10 cellular contexts compared by ENCODE assay signal in genomic region chr12:9378430-9378835, GRCh38.
DNase-seq lines count a peak whose midpoint lies in the region; ATAC-seq and TF ChIP-seq lines count a peak whose summit lies in the region.
"Had no signal": no experiment of that assay in that cellular context is flagged by ENCODE, and none has a peak within 500 bp of the region (broad histone marks: within the 10 kb centered on the region; RNA-seq: fewer than 3 reads in every experiment).

No MANE protein-coding gene starts in this region.

- H3K79me2 ChIP-seq in PC-9 (ENCODE audit: low read depth) = no peaks in the 10 kb centered on the region

- peaks cover 25% of the 10 kb centered on the region; the same call in 1 of the 2 replicates for H3K27me3 ChIP-seq in PC-9 (ENCODE audit: insufficient read depth, low read depth)

- no peaks in the 10 kb centered on the region for H3K4me1 ChIP-seq in PC-9 (replicated peaks; ENCODE audit: insufficient read depth)

- no peak overlapping the region for H2AFZ ChIP-seq in PC-9

- no peaks in the 10 kb centered on the region for H3K36me3 ChIP-seq in PC-9 (ENCODE audit: low read depth)

- POLR2A ChIA-PET in PC-9 (lab: Charles Lee; ENCODE audit: unreplicated experiment) = no interaction called here

- H3K4me3 ChIP-seq in GM12864 (ENCODE audit: low read depth, low read length) = no peak overlapping the region
- no peak overlapping the region for H3K4me3 ChIP-seq in PC-9
- no peak overlapping the region for H3K4me3 ChIP-seq in fibroblast of villous mesenchyme (ENCODE audit: low read depth, low read length)
- no peak overlapping the region for H3K4me3 ChIP-seq in lower leg skin (ENCODE audit: low read depth, poor library complexity, severe bottlenecking)

- peak; percentile 52 for TF ChIP-seq CTCF in 22Rv1 (IDR thresholded peaks at IDR 0.05)
- TF ChIP-seq CTCF in GM12864 (IDR thresholded peaks at IDR 0.05; ENCODE audit: low read depth, low read length, missing control alignments) = peak; percentile 34
- peak; percentile 52; the same call in 1 of the 2 replicates for TF ChIP-seq CTCF in PC-9 (conservative IDR thresholded peaks at IDR 0.05)
- peak; percentile 36 for TF ChIP-seq CTCF in fibroblast of villous mesenchyme (IDR thresholded peaks at IDR 0.05; ENCODE audit: insufficient read depth, low read depth, low read length)
- TF ChIP-seq CTCF in lower leg skin (IDR thresholded peaks at IDR 0.05) = no peak

- H4K20me1 ChIP-seq in PC-9 (ENCODE audit: insufficient read depth) = no peaks in the 10 kb centered on the region

- BruUV-seq in PC-9 (replicated peaks; lab: Mats Ljungman, UMichigan) = no TSS peak

- H3K9me3 ChIP-seq in PC-9 (ENCODE audit: insufficient read depth, low read depth) = no peaks in the 10 kb centered on the region

- no peak for ATAC-seq in HG03025 (IDR thresholded peaks at IDR 0.05; ENCODE audit: low FRiP score, unreplicated experiment)

- H3K9me2 ChIP-seq in PC-9 (ENCODE audit: insufficient read depth) = no peaks in the 10 kb centered on the region

- intact Hi-C loops in PC-9 (cut with micrococcal nuclease; ENCODE audit: unreplicated experiment) (no loop called here), lower leg skin (cut with DNase I; ENCODE audit: low total_unique reads) (no loop called here)

- no peak overlapping the region for H3K4me2 ChIP-seq in PC-9

- TF ChIP-seq POLR2A in lower leg skin (IDR thresholded peaks at IDR 0.05) = no peak

- no peaks in the 10 kb centered on the region for H3F3A ChIP-seq in PC-9 (ENCODE audit: insufficient read depth, low read depth)

- WGBS in lower leg skin, 2 donors = 57 to 66% methylated on average over 6 of the region's 6 CpGs

- CTCF ChIA-PET in PC-9 (lab: Charles Lee) = interaction anchor here (0.6 to 0.7 kb wide), 2 partner anchors 315 to 1136 kb away, joined by 3 to 4 read pairs; no protein-coding TSS in a partner anchor

- H3K27ac ChIP-seq in 22Rv1 = no peak overlapping the region
- H3K27ac ChIP-seq in PC-9 = no peak overlapping the region
- H3K27ac ChIP-seq: epithelial cell of prostate had no signal

- no peak for DNase-seq in GM12864 (ENCODE audit: low read depth)
- DNase-seq in PC-9 = peak in 1 of 2 experiments; percentile 37
- DNase-seq in fibroblast of villous mesenchyme (ENCODE audit: low read depth) = peak; percentile 7
- DNase-seq in NCI-H1694 treated with DMSO at 0.1 percent for 48 hours (lab: John Stamatoyannopoulos, UW) = no peak
- no peak for DNase-seq in DMS114 treated with DMSO at 0.1 percent for 48 hours (lab: John Stamatoyannopoulos, UW; ENCODE audit: unreplicated experiment)
- DNase-seq in lower leg skin (ENCODE audit: low spot score in 2 of 2) = no peak
- DNase-seq: DMS79 treated with DMSO at 0.1 percent for 48 hours had no signal

Comparison
In these comparisons a context has a peak if more than half of its experiments do, and no peak if none do; other contexts are left out.
1. CTCF ChIP-seq: peak in 22Rv1 (single experiment), GM12864 (single experiment), PC-9 (single experiment) and fibroblast of villous mesenchyme (single experiment); none in lower leg skin (0 of 3).